ENCODE assay signal across 19 cellular contexts in the genomic region with DNA sequence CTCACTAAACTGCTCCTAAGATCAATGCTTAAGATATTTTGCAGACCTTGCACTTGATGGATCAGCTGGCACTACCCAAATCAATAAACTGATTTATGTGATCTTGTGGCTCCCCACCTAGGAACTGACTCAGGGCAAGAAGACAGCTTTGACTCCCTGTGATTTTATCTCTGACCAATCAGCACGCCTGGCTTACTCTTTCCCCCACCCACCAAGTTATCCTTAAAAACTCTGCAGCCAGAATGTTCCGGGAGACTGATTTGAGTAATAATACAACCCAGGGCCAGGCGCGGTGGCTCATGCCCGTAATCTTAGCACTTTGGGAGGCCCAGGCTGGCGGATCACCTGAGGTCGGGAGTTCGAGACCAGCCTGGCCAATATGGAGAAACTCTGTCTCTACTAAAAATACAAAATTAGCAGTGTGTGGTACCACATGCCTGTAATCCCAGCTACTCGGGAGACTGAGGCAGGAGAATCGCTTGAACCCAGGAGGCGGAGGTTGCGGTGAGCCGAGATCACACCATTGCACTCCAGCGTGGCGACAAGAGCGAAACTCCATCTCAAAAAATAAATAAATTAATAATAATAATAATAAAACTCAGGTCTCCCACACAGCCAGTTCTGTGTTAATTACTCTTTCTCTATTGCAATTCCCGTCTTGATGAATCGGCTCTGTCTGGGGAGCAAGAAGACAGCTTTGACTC. TPM values are rescaled to one million over a fixed set of nuclear protein-coding genes. Genes with fewer than 3 reads are reported as not detected.
DNase-seq lines count a peak whose midpoint lies in the region; ATAC-seq, FAIRE-seq and TF ChIP-seq lines count a peak whose summit lies in the region.
"Had no signal": no experiment of that assay in that cellular context is flagged by ENCODE, and none has a peak within 500 bp of the region (broad histone marks: within the 10 kb centered on the region; RNA-seq: fewer than 3 reads in every experiment).

No MANE protein-coding gene starts in this region.

- TF ChIP-seq CTCF in nephron progenitor cell (IDR thresholded peaks at IDR 0.05) (no peak), tibial nerve (IDR thresholded peaks at IDR 0.05) (no peak), BE2C (IDR thresholded peaks at IDR 0.05; ENCODE audit: low read depth, low read length) (no peak)

- H3K36me3 Mint-ChIP-seq in activated CD4-positive, alpha-beta T cell treated with anti-CD3 and anti-CD28 coated beads, Interleukin-2, amount 10 ng/mL, durations not matched to agents 7 days and 5 days (ENCODE audit: low read depth) = peaks cover 24% of the 10 kb centered on the region
- peaks cover 8% of the 10 kb centered on the region for H3K36me3 Mint-ChIP-seq in activated naive CD8-positive, alpha-beta T cell treated with anti-CD3 and anti-CD28 coated beads, Interleukin-2, amount 50 U/mL, for 24 hours (ENCODE audit: low read depth)
- no peaks in the 10 kb centered on the region for H3K36me3 Mint-ChIP-seq in nephron progenitor cell (ENCODE audit: low read depth)

- peak overlapping the region; percentile 99 for H3K27ac Mint-ChIP-seq in activated CD4-positive, alpha-beta T cell treated with anti-CD3 and anti-CD28 coated beads, Interleukin-2, amount 10 ng/mL, durations not matched to agents 7 days and 5 days
- H3K27ac Mint-ChIP-seq in activated naive CD8-positive, alpha-beta T cell treated with anti-CD3 and anti-CD28 coated beads, Interleukin-2, amount 50 U/mL, for 24 hours = peak overlapping the region; percentile 53
- H3K27ac Mint-ChIP-seq in nephron progenitor cell = peak overlapping the region; percentile 62

- H3K27ac ChIP-seq in tibial nerve = no peak overlapping the region
- H3K27ac ChIP-seq: foreskin keratinocyte, GM23248, VCaP had no signal

- no peaks in the 10 kb centered on the region for H3K4me1 ChIP-seq in tibial nerve
- H3K4me1 ChIP-seq in BE2C = peaks cover 4% of the 10 kb centered on the region; the same call in 1 of the 2 replicates

- H3K4me1 Mint-ChIP-seq in activated CD4-positive, alpha-beta T cell treated with anti-CD3 and anti-CD28 coated beads, Interleukin-2, amount 10 ng/mL, durations not matched to agents 7 days and 5 days = peaks cover 78% of the 10 kb centered on the region
- peaks cover 44% of the 10 kb centered on the region for H3K4me1 Mint-ChIP-seq in activated naive CD8-positive, alpha-beta T cell treated with anti-CD3 and anti-CD28 coated beads, Interleukin-2, amount 50 U/mL, for 24 hours
- peaks cover 28% of the 10 kb centered on the region for H3K4me1 Mint-ChIP-seq in nephron progenitor cell

- 91 to 93% methylated on average over 18 of the region's 18 CpGs for WGBS in tibial nerve, 2 donors

- TF ChIP-seq POLR2A in tibial nerve (IDR thresholded peaks at IDR 0.05) = no peak

- no peak for DNase-seq in activated CD4-positive, alpha-beta T cell treated with anti-CD3 and anti-CD28 coated beads, Interleukin-2, amount 10 ng/mL, durations not matched to agents 7 days and 5 days
- DNase-seq in activated CD4-positive, alpha-beta T cell treated with anti-CD3 and anti-CD28 coated beads, Interleukin-2, amount 50 U/mL, for 1 hour = no peak
- DNase-seq in RCC 7860 (ENCODE audit: low spot score) (peak; percentile 26), nephron progenitor cell (no peak), tibial nerve (ENCODE audit: low spot score in 2 of 2) (no peak), BE2C (no peak)
- DNase-seq in activated naive CD8-positive, alpha-beta T cell treated with anti-CD3 and anti-CD28 coated beads, Interleukin-2, amount 50 U/mL, for 24 hours = no peak
- DNase-seq: amygdala, DMS79 treated with DMSO at 0.1 percent for 48 hours, GM23248, islet precursor cell, NCI-H1417, NCI-H69, Right ventricle myocardium superior had no signal

- CTCF ChIA-PET in activated CD4-positive, alpha-beta T cell treated with anti-CD3 and anti-CD28 coated beads, Interleukin-2, amount 10 ng/mL, durations not matched to agents 7 days and 5 days (lab: Charles Lee) = interaction anchor here (1.0 to 2.4 kb wide), 8 partner anchors 9 to 236 kb away, joined by 3 to 13 read pairs (median 4); a partner anchor contains a TSS

- H3K27me3 Mint-ChIP-seq in activated CD4-positive, alpha-beta T cell treated with anti-CD3 and anti-CD28 coated beads, Interleukin-2, amount 10 ng/mL, durations not matched to agents 7 days and 5 days = no peaks in the 10 kb centered on the region
- H3K27me3 Mint-ChIP-seq in activated naive CD8-positive, alpha-beta T cell treated with anti-CD3 and anti-CD28 coated beads, Interleukin-2, amount 50 U/mL, for 24 hours = no peaks in the 10 kb centered on the region
- H3K27me3 Mint-ChIP-seq in nephron progenitor cell (ENCODE audit: low read depth, poor library complexity) = peaks cover 4% of the 10 kb centered on the region

- no peak overlapping the region for H3K4me3 Mint-ChIP-seq in activated CD4-positive, alpha-beta T cell treated with anti-CD3 and anti-CD28 coated beads, Interleukin-2, amount 10 ng/mL, durations not matched to agents 7 days and 5 days
- H3K4me3 Mint-ChIP-seq in activated naive CD8-positive, alpha-beta T cell treated with anti-CD3 and anti-CD28 coated beads, Interleukin-2, amount 50 U/mL, for 24 hours = peak overlapping the region; percentile 21
- H3K4me3 Mint-ChIP-seq in nephron progenitor cell = no peak overlapping the region

- ATAC-seq in activated naive CD8-positive, alpha-beta T cell treated with anti-CD3 and anti-CD28 coated beads, Interleukin-2, amount 50 U/mL, for 24 hours = no peak
- ATAC-seq in GM18861 (IDR thresholded peaks at IDR 0.05; ENCODE audit: unreplicated experiment) = no peak
- ATAC-seq: foreskin keratinocyte had no signal

- H3K9me3 ChIP-seq in tibial nerve (no peaks in the 10 kb centered on the region), BE2C (no peaks in the 10 kb centered on the region)

- H3K4me3 ChIP-seq in tibial nerve (no peak overlapping the region), BE2C (ENCODE audit: low read depth, low read length) (no peak overlapping the region)
- H3K4me3 ChIP-seq: GM23248 had no signal

- no peak for TF ChIP-seq EP300 in tibial nerve (IDR thresholded peaks at IDR 0.05)

- peaks cover 2% of the 10 kb centered on the region for H3K9me3 Mint-ChIP-seq in activated CD4-positive, alpha-beta T cell treated with anti-CD3 and anti-CD28 coated beads, Interleukin-2, amount 10 ng/mL, durations not matched to agents 7 days and 5 days
- no peaks in the 10 kb centered on the region for H3K9me3 Mint-ChIP-seq in activated naive CD8-positive, alpha-beta T cell treated with anti-CD3 and anti-CD28 coated beads, Interleukin-2, amount 50 U/mL, for 24 hours
- no peaks in the 10 kb centered on the region for H3K9me3 Mint-ChIP-seq in nephron progenitor cell

- no peaks in the 10 kb centered on the region for H3K27me3 ChIP-seq in tibial nerve
- H3K27me3 ChIP-seq in BE2C = no peaks in the 10 kb centered on the region
- H3K27me3 ChIP-seq: foreskin keratinocyte had no signal

- POLR2A ChIA-PET in activated CD4-positive, alpha-beta T cell treated with anti-CD3 and anti-CD28 coated beads, Interleukin-2, amount 10 ng/mL, durations not matched to agents 7 days and 5 days (lab: Charles Lee) = no interaction called here

- H3K36me3 ChIP-seq in tibial nerve (no peaks in the 10 kb centered on the region), BE2C (no peaks in the 10 kb centered on the region)

- no peak for FAIRE-seq in RCC 7860 (lab: Jason Lieb, UNC)
- FAIRE-seq: urothelium cell line had no signal

RNA-seq across cellular contexts. Expression of a gene that starts 12.0 kb away (rescaled TPM):
- total RNA-seq in activated CD4-positive, alpha-beta T cell treated with anti-CD3 and anti-CD28 coated beads, Interleukin-2, amount 10 ng/mL, durations not matched to agents 7 days and 5 days = 1 to 10 TPM; 3.0 to 3.5 TPM
- total RNA-seq in tibial nerve = under 1 TPM in 1 of 4 donors, not detected in 3; under 0.01 TPM
- polyA plus RNA-seq in BE2C (2012; ENCODE audit: insufficient read depth, insufficient read length, low read depth) = 0.45 TPM
- total RNA-seq: GM23248, myocyte had no signal

RNA-seq across cellular contexts. Expression of a gene that starts 31.1 kb away (rescaled TPM):
- 10 to 100 TPM; 66.4 to 70.8 TPM for total RNA-seq in activated CD4-positive, alpha-beta T cell treated with anti-CD3 and anti-CD28 coated beads, Interleukin-2, amount 10 ng/mL, durations not matched to agents 7 days and 5 days
- 10 to 100 TPM in 3 of 4 donors, 1 to 10 TPM in 1; 5.9 to 13.2 (median 10.4) TPM for total RNA-seq in tibial nerve
- 27.1 TPM for polyA plus RNA-seq in BE2C (2012; ENCODE audit: insufficient read depth, insufficient read length, low read depth)

RNA-seq across cellular contexts. Expression of a gene that starts 55.1 kb away (rescaled TPM):
- total RNA-seq in activated CD4-positive, alpha-beta T cell treated with anti-CD3 and anti-CD28 coated beads, Interleukin-2, amount 10 ng/mL, durations not matched to agents 7 days and 5 days = 1 to 10 TPM; 5.8 to 6.0 TPM
- 10 to 100 TPM; 10.1 to 13.9 (median 11.5) TPM for total RNA-seq in tibial nerve
- 15.7 TPM for polyA plus RNA-seq in BE2C (2012; ENCODE audit: insufficient read depth, insufficient read length, low read depth)

Comparison
In these comparisons a context has a peak if more than half of its experiments do, and no peak if none do; other contexts are left out.
1. RNA of a gene that starts 31.1 kb away (total RNA-seq): 66.4 to 70.8 TPM in activated CD4-positive, alpha-beta T cell treated with anti-CD3 and anti-CD28 coated beads, Interleukin-2, amount 10 ng/mL, durations not matched to agents 7 days and 5 days; 5.9 to 13.2 TPM in tibial nerve; every median in the first group is over 4 times any median in the second.
2. Peak in every context shown above with its lines, with median percentiles within 50 percentile points of each other: H3K27ac Mint-ChIP-seq.